12 cellular contexts compared by ENCODE assay signal in the genomic region with DNA sequence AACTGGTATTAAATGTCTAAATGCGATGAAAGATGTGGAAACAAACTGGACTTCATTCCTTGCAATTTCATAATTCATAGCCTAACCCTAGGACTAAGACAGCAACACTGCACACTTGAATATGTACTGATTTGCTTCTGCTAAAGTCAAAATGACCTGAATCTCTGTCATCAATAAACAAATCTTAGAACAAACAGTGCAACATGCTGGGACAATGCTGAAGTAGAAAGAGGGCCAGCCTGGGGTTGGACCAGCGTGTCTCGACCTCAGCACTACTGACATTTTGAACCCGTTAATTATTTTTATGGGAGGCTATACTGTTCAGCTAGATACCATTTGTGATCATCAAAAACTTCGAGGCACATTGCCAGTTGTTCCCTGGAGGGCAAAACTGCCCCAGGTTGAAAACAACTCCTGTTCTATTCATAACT. TPM values are rescaled to one million over a fixed set of nuclear protein-coding genes. Genes with fewer than 3 reads are reported as not detected.
DNase-seq lines count a peak whose midpoint lies in the region; ATAC-seq, FAIRE-seq and TF ChIP-seq lines count a peak whose summit lies in the region.
"Had no signal": no experiment of that assay in that cellular context is flagged by ENCODE, and none has a peak within 500 bp of the region (broad histone marks: within the 10 kb centered on the region; RNA-seq: fewer than 3 reads in every experiment).

No MANE protein-coding gene starts in this region.

- CTCF ChIA-PET in A549 (lab: Yijun Ruan, JAX) = interaction anchor here (1.7 to 12.3 kb wide), 4 partner anchors 23 to 58 kb away, joined by 5 to 83 read pairs (median 26); partner anchors contain the start of gene MYOF

- TF ChIP-seq POLR2A in A549 (IDR thresholded peaks at IDR 0.05; ENCODE audit: low read length) = no peak
- no peak for TF ChIP-seq POLR2A in adrenal gland (IDR thresholded peaks at IDR 0.05)
- TF ChIP-seq POLR2A in prostate gland (IDR thresholded peaks at IDR 0.05) = no peak
- no peak for TF ChIP-seq POLR2A in GM18505 (IDR thresholded peaks at IDR 0.05; ENCODE audit: borderline replicate concordance, extremely low read depth, insufficient read depth, insufficient read length)

- H3K27me3 ChIP-seq in adrenal gland (no peaks in the 10 kb centered on the region), prostate gland (replicated peaks; ENCODE audit: insufficient read depth) (no peaks in the 10 kb centered on the region)

- no peak for TF ChIP-seq CTCF in A549 (IDR thresholded peaks at IDR 0.05)
- TF ChIP-seq CTCF in adrenal gland (IDR thresholded peaks at IDR 0.05) = no peak
- no peak for TF ChIP-seq CTCF in fibroblast of the aortic adventitia (IDR thresholded peaks at IDR 0.05; ENCODE audit: insufficient read depth, low read length)
- TF ChIP-seq CTCF in prostate gland (IDR thresholded peaks at IDR 0.05) = no peak

- POLR2A ChIA-PET in A549 (lab: Yijun Ruan, JAX) = no interaction called here

- no peak for TF ChIP-seq EP300 in A549 (IDR thresholded peaks at IDR 0.05)

- H3K4me2 ChIP-seq in A549 = peak overlapping the region; percentile 83

- WGBS in A549 (ENCODE audit: missing lambda C conversion rate) = 85% methylated on average over 5 of the region's 5 CpGs
- 72 to 80% (median 77%) methylated on average over 5 of the region's 5 CpGs for WGBS in adrenal gland, 4 donors
- 14% methylated on average over 5 of the region's 5 CpGs for WGBS in prostate gland

- peak overlapping the region; percentile 97 to 98 for H3K27ac ChIP-seq in A549
- peak overlapping the region in 4 of 5 donors; percentile 91 to 99 (median 94) for H3K27ac ChIP-seq in adrenal gland
- H3K27ac ChIP-seq in prostate gland = peak overlapping the region; percentile 89 to 96

- ATAC-seq in A549 = no peak
- no peak for ATAC-seq in GM18505 (IDR thresholded peaks at IDR 0.05; ENCODE audit: unreplicated experiment)
- ATAC-seq in HG03139 (IDR thresholded peaks at IDR 0.05; ENCODE audit: unreplicated experiment) = no peak

- DNase-seq in A549 (ENCODE audit: low read depth in 1 of 2, low spot score in 1 of 2) (no peak), adrenal gland (no peak), fibroblast of the aortic adventitia (ENCODE audit: low read depth) (peak; percentile 48), prostate gland (ENCODE audit: low spot score) (no peak), NCI-H2107 (lab: John Stamatoyannopoulos, UW) (no peak)
- DNase-seq in effector CD4-positive, alpha-beta T cell = no peak
- DNase-seq: EL, NCI-H2081, OCI-M1 had no signal

- TF ChIP-seq RAD21 in A549 (conservative IDR thresholded peaks at IDR 0.05 in 1 of 2, IDR thresholded peaks at IDR 0.05 in 1 of 2) = no peak

- no peak overlapping the region for H3K4me3 ChIP-seq in A549
- no peak overlapping the region for H3K4me3 ChIP-seq in adrenal gland
- H3K4me3 ChIP-seq in fibroblast of the aortic adventitia (ENCODE audit: low read depth, low read length) = no peak overlapping the region
- H3K4me3 ChIP-seq in prostate gland = no peak overlapping the region

- H3K4me1 ChIP-seq in A549 (peaks cover 80% of the 10 kb centered on the region), adrenal gland (replicated peaks in 1 of 2) (peaks cover 22 to 50% of the 10 kb centered on the region in 2 donors), prostate gland (replicated peaks) (peaks cover 22% of the 10 kb centered on the region)

- H3K36me3 ChIP-seq in adrenal gland (replicated peaks in 1 of 2) = no peaks in the 10 kb centered on the region
- H3K36me3 ChIP-seq in prostate gland = no peaks in the 10 kb centered on the region

- no peak for FAIRE-seq in A549 (lab: Jason Lieb, UNC)

- no peaks in the 10 kb centered on the region for H3K9me3 ChIP-seq in A549
- no peaks in the 10 kb centered on the region for H3K9me3 ChIP-seq in adrenal gland (replicated peaks in 1 of 3)
- H3K9me3 ChIP-seq in prostate gland = no peaks in the 10 kb centered on the region

- intact Hi-C loops in adrenal gland (cut with DNase I) = loop anchor here in 1 of 2 donors (10.0 kb wide), 1 partner anchor 50 kb away; no protein-coding TSS in a partner anchor
- intact Hi-C loops in prostate gland (cut with DNase I) = loop anchor here (5.0 kb wide), 1 partner anchor 53 kb away; no protein-coding TSS in a partner anchor

TF ChIP-seq in A549, 52 proteins besides CTCF, POLR2A, EP300 and RAD21:
- TF ChIP-seq NPAS2 (CRISPR knock-in tag; IDR thresholded peaks at IDR 0.05; ENCODE audit: borderline replicate concordance) (no peak), CHD2 (IDR thresholded peaks at IDR 0.05; ENCODE audit: low read length, partially characterized antibody) (no peak), MAZ (IDR thresholded peaks at IDR 0.05; ENCODE audit: borderline replicate concordance, low read depth, low read length) (no peak), POLR2AphosphoS2 (conservative IDR thresholded peaks at IDR 0.05; ENCODE audit: low read length) (no peak), EHF (CRISPR knock-in tag; IDR thresholded peaks at IDR 0.05) (no peak), CBX8 (IDR thresholded peaks at IDR 0.05) (no peak), USF2 (IDR thresholded peaks at IDR 0.05) (no peak), ESRRA (IDR thresholded peaks at IDR 0.05; ENCODE audit: borderline replicate concordance, low read length) (no peak), ZNF302 (CRISPR knock-in tag; IDR thresholded peaks at IDR 0.05) (no peak), ZC3H11A (IDR thresholded peaks at IDR 0.05) (no peak), FOSL2 (IDR thresholded peaks at IDR 0.05) (no peak), FOSL2 (CRISPR knock-in tag; IDR thresholded peaks at IDR 0.05) (no peak), RFX5 (IDR thresholded peaks at IDR 0.05) (no peak), TP53 (CRISPR knock-in tag; IDR thresholded peaks at IDR 0.05) (no peak), RCOR1 (IDR thresholded peaks at IDR 0.05; ENCODE audit: low read depth, low read length) (no peak), SREBF2 (IDR thresholded peaks at IDR 0.05) (no peak)
- TF ChIP-seq, protein P1, sequence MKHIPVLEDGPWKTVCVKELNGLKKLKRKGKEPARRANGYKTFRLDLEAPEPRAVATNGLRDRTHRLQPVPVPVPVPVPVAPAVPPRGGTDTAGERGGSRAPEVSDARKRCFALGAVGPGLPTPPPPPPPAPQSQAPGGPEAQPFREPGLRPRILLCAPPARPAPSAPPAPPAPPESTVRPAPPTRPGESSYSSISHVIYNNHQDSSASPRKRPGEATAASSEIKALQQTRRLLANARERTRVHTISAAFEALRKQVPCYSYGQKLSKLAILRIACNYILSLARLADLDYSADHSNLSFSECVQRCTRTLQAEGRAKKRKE (CRISPR knock-in tag; IDR thresholded peaks at IDR 0.05; ENCODE audit: low read depth) = no peak

RNA-seq across cellular contexts. Expression of gene MYOF, which starts 47.1 kb away (rescaled TPM):
- 229 and 265 TPM in 2 replicates for polyA plus RNA-seq in A549 (2011; rRNA removed)
- polyA plus RNA-seq in A549 (2012; cell fraction: cytosol; rRNA removed) = 117 TPM in 2 replicates
- polyA plus RNA-seq in A549 (2012; cell fraction: nucleus; rRNA removed) = 127 and 200 TPM in 2 replicates
- 190 to 217 TPM (median 191 TPM) in 3 replicates for polyA plus RNA-seq in A549 (2017; fragmentation: RNase III; extraction: RNeasy Plus Mini Kit Qiagen cat#74134 plus additional on column Dnase treatment)
- polyA minus RNA-seq in A549 (2011; rRNA and poly(A)+ RNA removed) = 195 and 221 TPM in 2 replicates
- total RNA-seq in adrenal gland = 100 to 1,000 TPM in 1 of 8 donors, 10 to 100 TPM in 7; 36.7 to 119 (median 55.2) TPM
- 10 to 100 TPM in 2 of 3 donors, 1 to 10 TPM in 1; 9.0 to 22.9 (median 10.8) TPM for polyA plus RNA-seq in adrenal gland
- total RNA-seq in fibroblast of the aortic adventitia (ENCODE audit: low replicate concordance) = 381 and 408 TPM in 2 replicates
- 10 to 100 TPM; 84.4 to 85.0 TPM for total RNA-seq in prostate gland
- polyA plus RNA-seq: IgD-negative memory B cell had no signal
